8 cellular contexts compared by ENCODE assay signal in the genomic region with DNA sequence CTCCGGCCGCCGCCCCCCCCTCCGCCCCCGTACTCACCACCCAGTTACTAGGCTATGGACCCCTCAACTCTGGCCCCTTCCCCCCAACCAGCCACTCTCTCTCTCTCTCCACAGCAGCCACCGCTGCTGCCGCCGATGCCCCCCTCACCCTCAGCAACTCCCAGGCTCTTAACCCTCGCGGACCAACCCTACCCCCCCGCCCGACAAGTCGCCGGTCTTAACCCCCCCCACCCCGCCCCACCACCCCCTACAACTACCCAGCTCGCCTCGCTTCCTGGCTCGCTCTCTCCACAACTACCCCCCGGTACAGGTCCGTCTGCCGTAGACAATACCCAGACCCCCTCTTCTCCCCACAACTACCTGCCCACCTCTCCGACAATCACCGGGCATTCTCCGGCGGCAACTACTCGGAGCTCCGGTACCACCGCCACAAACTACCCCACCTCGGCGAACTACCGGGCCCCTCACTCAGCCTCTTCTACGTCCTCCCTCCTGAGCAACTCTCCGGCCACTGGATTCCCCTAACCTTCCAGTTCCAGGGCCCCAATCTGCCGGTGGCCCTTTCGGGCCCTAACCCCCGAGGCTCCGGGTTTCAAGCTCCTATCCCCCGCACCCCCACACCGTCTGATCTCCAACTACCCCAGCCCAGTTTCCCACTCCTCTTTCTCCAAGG. TPM values are rescaled to one million over a fixed set of nuclear protein-coding genes. Genes with fewer than 3 reads are reported as not detected.
DNase-seq lines count a peak whose midpoint lies in the region; ATAC-seq and TF ChIP-seq lines count a peak whose summit lies in the region.

No MANE protein-coding gene starts in this region.

- H3K9me3 ChIP-seq in cardiac muscle cell (ENCODE audit: low read depth) (no peaks in the 10 kb centered on the region), psoas muscle (no peaks in the 10 kb centered on the region)

- H3K4me1 Mint-ChIP-seq in activated T-helper 2 cell treated with anti-CD3 and anti-CD28 coated beads, Interferon-gamma antibody, Interleukin-2, Interleukin-4, amounts not matched to agents 10 μg/mL and 5 μg/mL and 100 μg/mL, durations not matched to agents 14 hours and 24 hours and 36 hours (ENCODE audit: low read depth), result peaks cover 52% of the 10 kb centered on the region

- ATAC-seq in psoas muscle, result no peak
- no peak for ATAC-seq in HG02623 (IDR thresholded peaks at IDR 0.05; ENCODE audit: unreplicated experiment)
- ATAC-seq in HG03175 (IDR thresholded peaks at IDR 0.05; ENCODE audit: unreplicated experiment), result no peak

- H3K4me1 ChIP-seq in cardiac muscle cell (ENCODE audit: low read depth) (peaks cover 23% of the 10 kb centered on the region), psoas muscle (peaks cover 32% of the 10 kb centered on the region)

- DNase-seq in cardiac muscle cell (ENCODE audit: low read depth in 1 of 2, low spot score in 1 of 2) (peak; percentile 39 to 46), cardiac septum (ENCODE audit: low spot score) (no peak), germinal center (ENCODE audit: low spot score) (peak; percentile 61), psoas muscle (peak in 1 of 2 donors; percentile 61), islet precursor cell (no peak)
- DNase-seq in activated T-helper 2 cell treated with anti-CD3 and anti-CD28 coated beads, Interferon-gamma antibody, Interleukin-2, Interleukin-4, amounts not matched to agents 10 μg/mL and 5 μg/mL and 100 μg/mL, durations not matched to agents 14 hours and 24 hours and 36 hours (ENCODE audit: low spot score), result no peak

- H3K27me3 ChIP-seq in cardiac muscle cell (no peaks in the 10 kb centered on the region), psoas muscle (ENCODE audit: insufficient read depth in 3 of 3, low read length in 2 of 3) (no peaks in the 10 kb centered on the region)

- peak overlapping the region; percentile 92 for H3K27ac Mint-ChIP-seq in activated T-helper 2 cell treated with anti-CD3 and anti-CD28 coated beads, Interferon-gamma antibody, Interleukin-2, Interleukin-4, amounts not matched to agents 10 μg/mL and 5 μg/mL and 100 μg/mL, durations not matched to agents 14 hours and 24 hours and 36 hours

- H3K27ac ChIP-seq in cardiac muscle cell, result peak overlapping the region; percentile 83
- peak overlapping the region; percentile 96 for H3K27ac ChIP-seq in psoas muscle

- WGBS in psoas muscle, 3 donors, result 0 to 1% (median 1%) methylated on average over 32 to 37 of the region's 39 CpGs

- H3K36me3 ChIP-seq in cardiac muscle cell (peaks cover 6% of the 10 kb centered on the region), psoas muscle (ENCODE audit: insufficient read depth in 1 of 2, low read depth in 1 of 2) (peaks cover 7 to 37% of the 10 kb centered on the region in 2 donors)

- H3K4me3 ChIP-seq in cardiac muscle cell (peak overlapping the region; percentile 96), psoas muscle (peak overlapping the region; percentile 96)

- no peaks in the 10 kb centered on the region for H3K27me3 Mint-ChIP-seq in activated T-helper 2 cell treated with anti-CD3 and anti-CD28 coated beads, Interferon-gamma antibody, Interleukin-2, Interleukin-4, amounts not matched to agents 10 μg/mL and 5 μg/mL and 100 μg/mL, durations not matched to agents 14 hours and 24 hours and 36 hours (ENCODE audit: low read depth)

- intact Hi-C loops in cardiac septum (cut with DNase I) (loop anchor here (1.0 to 5.0 kb wide), 4 partner anchors 14 to 319 kb away; a partner anchor contains a TSS), psoas muscle (cut with DNase I) (loop anchor here in 1 of 2 donors (10.0 kb wide), 1 partner anchor 346 kb away; a partner anchor contains a TSS)
- intact Hi-C loops in activated T-helper 2 cell treated with anti-CD3 and anti-CD28 coated beads, Interferon-gamma antibody, Interleukin-2, Interleukin-4, amounts not matched to agents 10 μg/mL and 5 μg/mL and 100 μg/mL, durations not matched to agents 14 hours and 24 hours and 36 hours (cut with micrococcal nuclease), result loop anchor here (1.0 to 2.0 kb wide), 3 partner anchors 24 to 334 kb away; a partner anchor contains a TSS

- H3K9me3 Mint-ChIP-seq in activated T-helper 2 cell treated with anti-CD3 and anti-CD28 coated beads, Interferon-gamma antibody, Interleukin-2, Interleukin-4, amounts not matched to agents 10 μg/mL and 5 μg/mL and 100 μg/mL, durations not matched to agents 14 hours and 24 hours and 36 hours, result no peaks in the 10 kb centered on the region

- peaks cover 63% of the 10 kb centered on the region for H3K36me3 Mint-ChIP-seq in activated T-helper 2 cell treated with anti-CD3 and anti-CD28 coated beads, Interferon-gamma antibody, Interleukin-2, Interleukin-4, amounts not matched to agents 10 μg/mL and 5 μg/mL and 100 μg/mL, durations not matched to agents 14 hours and 24 hours and 36 hours (ENCODE audit: low read depth)

- TF ChIP-seq CTCF in cardiac muscle cell (IDR thresholded peaks at IDR 0.05; ENCODE audit: low read depth, low read length), result no peak
- no peak for TF ChIP-seq CTCF in psoas muscle (IDR thresholded peaks at IDR 0.05)

- H3K4me3 Mint-ChIP-seq in activated T-helper 2 cell treated with anti-CD3 and anti-CD28 coated beads, Interferon-gamma antibody, Interleukin-2, Interleukin-4, amounts not matched to agents 10 μg/mL and 5 μg/mL and 100 μg/mL, durations not matched to agents 14 hours and 24 hours and 36 hours (ENCODE audit: low read depth), result peak overlapping the region; percentile 98

RNA-seq across cellular contexts. Expression of a gene that starts 0.7 kb away (rescaled TPM):
- total RNA-seq in cardiac muscle cell, result 53.5 and 57.7 TPM in 2 replicates
- polyA plus RNA-seq in cardiac muscle cell, result 53.9 and 65.0 TPM in 2 replicates
- total RNA-seq in cardiac septum, result 20.5 TPM
- 43.4 and 47.8 TPM in 2 replicates for total RNA-seq in activated T-helper 2 cell treated with anti-CD3 and anti-CD28 coated beads, Interferon-gamma antibody, Interleukin-2, Interleukin-4, amounts not matched to agents 10 μg/mL and 5 μg/mL and 100 μg/mL, durations not matched to agents 14 hours and 24 hours and 36 hours
- 10 to 100 TPM; 20.9 to 28.8 (median 27.7) TPM for total RNA-seq in psoas muscle
- polyA plus RNA-seq in psoas muscle, result 10 to 100 TPM; 24.0 to 43.3 (median 29.4) TPM

RNA-seq across cellular contexts. Expression of a gene that starts 3.7 kb away (rescaled TPM):
- total RNA-seq in cardiac muscle cell (517 and 760 TPM in 2 replicates), cardiac septum (449 TPM), psoas muscle (100 to 1,000 TPM; 447 to 492 (median 481) TPM)
- polyA plus RNA-seq in cardiac muscle cell (772 and 773 TPM in 2 replicates), psoas muscle (100 to 1,000 TPM; 344 to 569 (median 510) TPM)
- total RNA-seq in activated T-helper 2 cell treated with anti-CD3 and anti-CD28 coated beads, Interferon-gamma antibody, Interleukin-2, Interleukin-4, amounts not matched to agents 10 μg/mL and 5 μg/mL and 100 μg/mL, durations not matched to agents 14 hours and 24 hours and 36 hours, result 145 and 147 TPM in 2 replicates

RNA-seq across cellular contexts. Expression of a gene that starts 4.2 kb away (rescaled TPM):
- 87.4 and 121 TPM in 2 replicates for total RNA-seq in cardiac muscle cell
- 79.2 and 80.3 TPM in 2 replicates for polyA plus RNA-seq in cardiac muscle cell
- 22.5 TPM for total RNA-seq in cardiac septum
- total RNA-seq in activated T-helper 2 cell treated with anti-CD3 and anti-CD28 coated beads, Interferon-gamma antibody, Interleukin-2, Interleukin-4, amounts not matched to agents 10 μg/mL and 5 μg/mL and 100 μg/mL, durations not matched to agents 14 hours and 24 hours and 36 hours, result 69.7 and 73.1 TPM in 2 replicates
- 10 to 100 TPM; 11.4 to 19.6 (median 13.8) TPM for total RNA-seq in psoas muscle
- polyA plus RNA-seq in psoas muscle, result 10 to 100 TPM; 10.0 to 22.1 (median 10.0) TPM

RNA-seq across cellular contexts. Expression of a gene that starts 13.0 kb away (rescaled TPM):
- 76.0 and 78.3 TPM in 2 replicates for total RNA-seq in cardiac muscle cell
- 92.5 and 98.6 TPM in 2 replicates for polyA plus RNA-seq in cardiac muscle cell
- 111 TPM for total RNA-seq in cardiac septum
- 170 and 181 TPM in 2 replicates for total RNA-seq in activated T-helper 2 cell treated with anti-CD3 and anti-CD28 coated beads, Interferon-gamma antibody, Interleukin-2, Interleukin-4, amounts not matched to agents 10 μg/mL and 5 μg/mL and 100 μg/mL, durations not matched to agents 14 hours and 24 hours and 36 hours
- 100 to 1,000 TPM; 208 to 332 (median 254) TPM for total RNA-seq in psoas muscle
- polyA plus RNA-seq in psoas muscle, result 100 to 1,000 TPM; 171 to 281 (median 196) TPM

RNA-seq across cellular contexts. Expression of a gene that starts 13.5 kb away (rescaled TPM):
- total RNA-seq in cardiac muscle cell, result 54.5 and 68.8 TPM in 2 replicates
- polyA plus RNA-seq in cardiac muscle cell, result 62.3 and 82.9 TPM in 2 replicates
- 57.5 TPM for total RNA-seq in cardiac septum
- 64.8 and 65.3 TPM in 2 replicates for total RNA-seq in activated T-helper 2 cell treated with anti-CD3 and anti-CD28 coated beads, Interferon-gamma antibody, Interleukin-2, Interleukin-4, amounts not matched to agents 10 μg/mL and 5 μg/mL and 100 μg/mL, durations not matched to agents 14 hours and 24 hours and 36 hours
- total RNA-seq in psoas muscle, result 10 to 100 TPM; 55.7 to 87.0 (median 74.8) TPM
- 100 to 1,000 TPM in 1 of 3 donors, 10 to 100 TPM in 2; 50.4 to 104 (median 86.0) TPM for polyA plus RNA-seq in psoas muscle

Comparison
In these comparisons a context has a peak if more than half of its experiments do, and no peak if none do; other contexts are left out.
1. DNase-seq: peak in cardiac muscle cell (2 of 2) and germinal center (single experiment); none in cardiac septum (single experiment), activated T-helper 2 cell treated with anti-CD3 and anti-CD28 coated beads, Interferon-gamma antibody, Interleukin-2, Interleukin-4, amounts not matched to agents 10 μg/mL and 5 μg/mL and 100 μg/mL, durations not matched to agents 14 hours and 24 hours and 36 hours (single experiment) and islet precursor cell (single experiment).